ENCODE assay signal across 1 cellular context in the genomic region with DNA sequence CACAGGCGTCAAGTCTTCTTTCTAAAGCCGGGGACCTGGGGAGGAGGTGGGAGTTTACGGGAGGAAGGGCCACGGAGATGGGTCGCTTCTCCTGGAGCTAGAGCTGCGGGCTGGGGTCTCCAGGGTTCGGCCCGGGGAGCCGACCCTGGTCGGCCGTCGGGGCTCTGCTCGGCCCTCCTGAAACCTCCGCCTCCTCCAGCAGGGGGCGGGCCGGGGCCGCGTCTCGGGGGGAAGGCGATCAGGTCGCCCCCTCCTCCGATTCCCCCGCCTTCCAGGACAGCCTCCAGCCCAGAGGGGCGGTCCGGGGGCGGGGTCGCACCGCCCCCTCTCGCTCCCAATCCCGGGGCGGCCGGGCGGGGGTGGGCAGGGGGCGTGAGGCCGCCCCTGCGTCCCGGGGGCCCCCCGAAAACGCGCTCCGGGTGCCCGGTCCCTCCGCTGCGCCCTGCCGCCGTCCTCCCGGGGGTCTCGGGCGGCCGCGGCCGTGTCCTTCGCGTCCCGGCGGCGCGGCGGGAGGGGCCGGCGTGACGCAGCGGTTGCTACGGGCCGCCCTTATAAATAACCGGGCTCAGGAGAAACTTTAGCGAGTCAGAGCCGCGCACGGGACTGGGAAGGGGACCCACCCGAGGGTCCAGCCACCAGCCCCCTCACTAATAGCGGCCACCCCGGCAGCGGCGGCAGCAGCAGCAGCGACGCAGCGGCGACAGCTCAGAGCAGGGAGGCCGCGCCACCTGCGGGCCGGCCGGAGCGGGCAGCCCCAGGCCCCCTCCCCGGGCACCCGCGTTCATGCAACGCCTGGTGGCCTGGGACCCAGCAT.
TF ChIP-seq lines count a peak whose summit lies in the region.

TSS of gene CEBPB (plus strand) at position 580 of the 814 bp plus-strand sequence. CDS start at position 784, 204 bp downstream.

TF ChIP-seq in HepG2, 621 proteins besides CTCF, POLR2A, EP300 and RAD21 (continued from another document and continues in another):
- 0 out of 2 replicates have a peak, but pooled peaks have one; percentile 33 for TF ChIP-seq KLF13 (CRISPR knock-in tag; IDR thresholded peaks at IDR 0.05)
- peak; percentile 69 for TF ChIP-seq RXRB (CRISPR knock-in tag; IDR thresholded peaks at IDR 0.05; ENCODE audit: borderline replicate concordance)
- TF ChIP-seq TOE1 (CRISPR knock-in tag; IDR thresholded peaks at IDR 0.05) = peak; percentile 63; the same call in 1 of the 2 replicates
- no peak for TF ChIP-seq DPF2 (CRISPR knock-in tag; IDR thresholded peaks at IDR 0.05; ENCODE audit: borderline replicate concordance, low read depth)
- peak; percentile 71 for TF ChIP-seq SKI (IDR thresholded peaks at IDR 0.05; ENCODE audit: partially characterized antibody)
- TF ChIP-seq, protein P1, sequence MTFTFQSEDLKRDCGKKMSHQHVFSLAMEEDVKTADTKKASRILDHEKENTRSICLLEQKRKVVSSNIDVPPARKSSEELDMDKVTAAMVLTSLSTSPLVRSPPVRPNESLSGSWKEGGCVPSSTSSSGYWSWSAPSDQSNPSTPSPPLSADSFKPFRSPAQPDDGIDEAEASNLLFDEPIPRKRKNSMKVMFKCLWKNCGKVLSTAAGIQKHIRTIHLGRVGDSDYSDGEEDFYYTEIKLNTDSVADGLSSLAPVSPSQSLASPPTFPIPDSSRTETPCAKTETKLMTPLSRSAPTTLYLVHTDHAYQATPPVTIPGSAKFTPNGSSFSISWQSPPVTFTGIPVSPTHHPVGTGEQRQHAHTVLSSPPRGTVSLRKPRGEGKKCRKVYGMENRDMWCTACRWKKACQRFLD (CRISPR knock-in tag; IDR thresholded peaks at IDR 0.05; ENCODE audit: borderline replicate concordance) = no peak
- TF ChIP-seq, protein P2, sequence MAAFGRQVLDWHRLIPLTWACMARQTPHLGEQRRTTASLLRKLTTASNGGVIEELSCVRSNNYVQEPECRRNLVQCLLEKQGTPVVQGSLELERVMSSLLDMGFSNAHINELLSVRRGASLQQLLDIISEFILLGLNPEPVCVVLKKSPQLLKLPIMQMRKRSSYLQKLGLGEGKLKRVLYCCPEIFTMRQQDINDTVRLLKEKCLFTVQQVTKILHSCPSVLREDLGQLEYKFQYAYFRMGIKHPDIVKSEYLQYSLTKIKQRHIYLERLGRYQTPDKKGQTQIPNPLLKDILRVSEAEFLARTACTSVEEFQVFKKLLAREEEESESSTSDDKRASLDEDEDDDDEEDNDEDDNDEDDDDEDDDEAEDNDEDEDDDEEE (CRISPR knock-in tag; IDR thresholded peaks at IDR 0.05) = no peak; the same call in 1 of the 2 replicates
- TF ChIP-seq, protein P3, sequence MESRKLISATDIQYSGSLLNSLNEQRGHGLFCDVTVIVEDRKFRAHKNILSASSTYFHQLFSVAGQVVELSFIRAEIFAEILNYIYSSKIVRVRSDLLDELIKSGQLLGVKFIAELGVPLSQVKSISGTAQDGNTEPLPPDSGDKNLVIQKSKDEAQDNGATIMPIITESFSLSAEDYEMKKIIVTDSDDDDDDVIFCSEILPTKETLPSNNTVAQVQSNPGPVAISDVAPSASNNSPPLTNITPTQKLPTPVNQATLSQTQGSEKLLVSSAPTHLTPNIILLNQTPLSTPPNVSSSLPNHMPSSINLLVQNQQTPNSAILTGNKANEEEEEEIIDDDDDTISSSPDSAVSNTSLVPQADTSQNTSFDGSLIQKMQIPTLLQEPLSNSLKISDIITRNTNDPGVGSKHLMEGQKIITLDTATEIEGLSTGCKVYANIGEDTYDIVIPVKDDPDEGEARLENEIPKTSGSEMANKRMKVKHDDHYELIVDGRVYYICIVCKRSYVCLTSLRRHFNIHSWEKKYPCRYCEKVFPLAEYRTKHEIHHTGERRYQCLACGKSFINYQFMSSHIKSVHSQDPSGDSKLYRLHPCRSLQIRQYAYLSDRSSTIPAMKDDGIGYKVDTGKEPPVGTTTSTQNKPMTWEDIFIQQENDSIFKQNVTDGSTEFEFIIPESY (CRISPR knock-in tag; IDR thresholded peaks at IDR 0.05) = peak; percentile 59; the same call in 1 of the 2 replicates
- no peak; the same call in 1 of the 2 replicates for TF ChIP-seq ZNF136 (CRISPR knock-in tag; IDR thresholded peaks at IDR 0.05; ENCODE audit: low read depth)
- peak; percentile 98 for TF ChIP-seq ZNF878 (CRISPR knock-in tag; IDR thresholded peaks at IDR 0.05)
- TF ChIP-seq FOXC1 (CRISPR knock-in tag; IDR thresholded peaks at IDR 0.05; ENCODE audit: borderline replicate concordance) = peak; percentile 90
- TF ChIP-seq ZNF160 (CRISPR knock-in tag; IDR thresholded peaks at IDR 0.05) = peak; percentile 32
- 0 out of 2 replicates have a peak, but pooled peaks have one; percentile 72 for TF ChIP-seq ZNF329 (CRISPR knock-in tag; IDR thresholded peaks at IDR 0.05; ENCODE audit: low read depth)
- TF ChIP-seq PPARG (CRISPR knock-in tag; conservative IDR thresholded peaks at IDR 0.05) = 0 out of 2 replicates have a peak, but pooled peaks have one; percentile 38
- TF ChIP-seq CENPT (CRISPR knock-in tag; IDR thresholded peaks at IDR 0.05; ENCODE audit: low read depth) = peak; percentile 83; the same call in 1 of the 2 replicates
- peak; percentile 95 for TF ChIP-seq ZSCAN9 (CRISPR knock-in tag; IDR thresholded peaks at IDR 0.05; ENCODE audit: borderline replicate concordance)
- TF ChIP-seq TEAD3 (CRISPR knock-in tag; optimal IDR thresholded peaks at IDR 0.05; ENCODE audit: borderline replicate concordance) = peak; percentile 56
- TF ChIP-seq, protein P4, sequence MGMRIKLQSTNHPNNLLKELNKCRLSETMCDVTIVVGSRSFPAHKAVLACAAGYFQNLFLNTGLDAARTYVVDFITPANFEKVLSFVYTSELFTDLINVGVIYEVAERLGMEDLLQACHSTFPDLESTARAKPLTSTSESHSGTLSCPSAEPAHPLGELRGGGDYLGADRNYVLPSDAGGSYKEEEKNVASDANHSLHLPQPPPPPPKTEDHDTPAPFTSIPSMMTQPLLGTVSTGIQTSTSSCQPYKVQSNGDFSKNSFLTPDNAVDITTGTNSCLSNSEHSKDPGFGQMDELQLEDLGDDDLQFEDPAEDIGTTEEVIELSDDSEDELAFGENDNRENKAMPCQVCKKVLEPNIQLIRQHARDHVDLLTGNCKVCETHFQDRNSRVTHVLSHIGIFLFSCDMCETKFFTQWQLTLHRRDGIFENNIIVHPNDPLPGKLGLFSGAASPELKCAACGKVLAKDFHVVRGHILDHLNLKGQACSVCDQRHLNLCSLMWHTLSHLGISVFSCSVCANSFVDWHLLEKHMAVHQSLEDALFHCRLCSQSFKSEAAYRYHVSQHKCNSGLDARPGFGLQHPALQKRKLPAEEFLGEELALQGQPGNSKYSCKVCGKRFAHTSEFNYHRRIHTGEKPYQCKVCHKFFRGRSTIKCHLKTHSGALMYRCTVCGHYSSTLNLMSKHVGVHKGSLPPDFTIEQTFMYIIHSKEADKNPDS (CRISPR knock-in tag; IDR thresholded peaks at IDR 0.05) = peak; percentile 94; the same call in 1 of the 2 replicates
- peak; percentile 61; the same call in 1 of the 2 replicates for TF ChIP-seq SMC3 (IDR thresholded peaks at IDR 0.05; ENCODE audit: low read length)
- TF ChIP-seq ZSCAN30 (CRISPR knock-in tag; IDR thresholded peaks at IDR 0.05) = peak; percentile 96
- peak; percentile 96 for TF ChIP-seq HNRNPH1 (optimal IDR thresholded peaks at IDR 0.05; ENCODE audit: low read depth, low read length)
- no peak for TF ChIP-seq SSRP1 (CRISPR knock-in tag; IDR thresholded peaks at IDR 0.05)
- TF ChIP-seq ATM (IDR thresholded peaks at IDR 0.05; ENCODE audit: borderline replicate concordance) = no peak
- no peak for TF ChIP-seq NFE2L1 (CRISPR knock-in tag; IDR thresholded peaks at IDR 0.05; ENCODE audit: borderline replicate concordance)
- TF ChIP-seq ZSCAN29 (CRISPR knock-in tag; conservative IDR thresholded peaks at IDR 0.05) = no peak
- TF ChIP-seq, protein P5, sequence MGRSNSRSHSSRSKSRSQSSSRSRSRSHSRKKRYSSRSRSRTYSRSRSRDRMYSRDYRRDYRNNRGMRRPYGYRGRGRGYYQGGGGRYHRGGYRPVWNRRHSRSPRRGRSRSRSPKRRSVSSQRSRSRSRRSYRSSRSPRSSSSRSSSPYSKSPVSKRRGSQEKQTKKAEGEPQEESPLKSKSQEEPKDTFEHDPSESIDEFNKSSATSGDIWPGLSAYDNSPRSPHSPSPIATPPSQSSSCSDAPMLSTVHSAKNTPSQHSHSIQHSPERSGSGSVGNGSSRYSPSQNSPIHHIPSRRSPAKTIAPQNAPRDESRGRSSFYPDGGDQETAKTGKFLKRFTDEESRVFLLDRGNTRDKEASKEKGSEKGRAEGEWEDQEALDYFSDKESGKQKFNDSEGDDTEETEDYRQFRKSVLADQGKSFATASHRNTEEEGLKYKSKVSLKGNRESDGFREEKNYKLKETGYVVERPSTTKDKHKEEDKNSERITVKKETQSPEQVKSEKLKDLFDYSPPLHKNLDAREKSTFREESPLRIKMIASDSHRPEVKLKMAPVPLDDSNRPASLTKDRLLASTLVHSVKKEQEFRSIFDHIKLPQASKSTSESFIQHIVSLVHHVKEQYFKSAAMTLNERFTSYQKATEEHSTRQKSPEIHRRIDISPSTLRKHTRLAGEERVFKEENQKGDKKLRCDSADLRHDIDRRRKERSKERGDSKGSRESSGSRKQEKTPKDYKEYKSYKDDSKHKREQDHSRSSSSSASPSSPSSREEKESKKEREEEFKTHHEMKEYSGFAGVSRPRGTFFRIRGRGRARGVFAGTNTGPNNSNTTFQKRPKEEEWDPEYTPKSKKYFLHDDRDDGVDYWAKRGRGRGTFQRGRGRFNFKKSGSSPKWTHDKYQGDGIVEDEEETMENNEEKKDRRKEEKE (IDR thresholded peaks at IDR 0.05) = no peak
- TF ChIP-seq NFYC (CRISPR knock-in tag; IDR thresholded peaks at IDR 0.05) = peak; percentile 28; the same call in 1 of the 2 replicates
- peak; percentile 73 for TF ChIP-seq KAT8 (CRISPR knock-in tag; IDR thresholded peaks at IDR 0.05)
- peak; percentile 75 for TF ChIP-seq YY1 (IDR thresholded peaks at IDR 0.05; ENCODE audit: insufficient read depth, insufficient replicate concordance, low read depth, low read length)
- TF ChIP-seq JARID2 (CRISPR knock-in tag; IDR thresholded peaks at IDR 0.05; ENCODE audit: insufficient replicate concordance) = no peak
- peak; percentile 83 for TF ChIP-seq ZNF253 (CRISPR knock-in tag; IDR thresholded peaks at IDR 0.05; ENCODE audit: borderline replicate concordance)
- peak; percentile 78 for TF ChIP-seq RBM39 (IDR thresholded peaks at IDR 0.05; ENCODE audit: low read depth, low read length, poor library complexity, severe bottlenecking)
- no peak for TF ChIP-seq ZNF292 (CRISPR knock-in tag; IDR thresholded peaks at IDR 0.05; ENCODE audit: borderline replicate concordance, low read depth)
- peak; percentile 83 for TF ChIP-seq ARID4A (CRISPR knock-in tag; IDR thresholded peaks at IDR 0.05; ENCODE audit: borderline replicate concordance)
- TF ChIP-seq DDIT3 (CRISPR knock-in tag; IDR thresholded peaks at IDR 0.05) = peak; percentile 89; the same call in 1 of the 2 replicates
- peak; percentile 44; the same call in 1 of the 2 replicates for TF ChIP-seq ZNF460 (CRISPR knock-in tag; IDR thresholded peaks at IDR 0.05; ENCODE audit: borderline replicate concordance)
- TF ChIP-seq ZNF260 (CRISPR knock-in tag; IDR thresholded peaks at IDR 0.05; ENCODE audit: borderline replicate concordance, low read depth) = no peak
- TF ChIP-seq ZNF644 (CRISPR knock-in tag; IDR thresholded peaks at IDR 0.05; ENCODE audit: low read depth) = 0 out of 2 replicates have a peak, but pooled peaks have one; percentile 11
- no peak for TF ChIP-seq KDM1A (CRISPR knock-in tag; IDR thresholded peaks at IDR 0.05)
- TF ChIP-seq ZNF83 (CRISPR knock-in tag; IDR thresholded peaks at IDR 0.05; ENCODE audit: borderline replicate concordance) = peak; percentile 87
